Comparison of ENCODE assay signal across 37 cellular contexts in genomic region chr5:132849347-132849746, GRCh38. TPM values are rescaled to one million over a fixed set of nuclear protein-coding genes. Genes with fewer than 3 reads are reported as not detected.
"Had no signal": no experiment of that assay in that cellular context is flagged by ENCODE, and none has a peak within 500 bp of the region (broad histone marks: within the 10 kb centered on the region; RNA-seq: fewer than 3 reads in every experiment).

No MANE protein-coding gene starts in this region.

- H3K27ac ChIP-seq: cardiac muscle cell, colonic mucosa, epithelial cell of prostate, esophagus squamous epithelium, heart right ventricle, left lung, sigmoid colon, thyroid gland, upper lobe of left lung had no signal

- H3K4me3 Mint-ChIP-seq: activated naive CD8-positive, alpha-beta T cell treated with anti-CD3 and anti-CD28 coated beads, Interleukin-2, amount 50 U/mL, for 24 hours; activated T-helper 1 cell treated with anti-CD3 and anti-CD28 coated beads, Interleukin-12 subunit alpha, Interleukin-12 subunit beta, Interleukin-2, Interleukin-4 antibody, amounts not matched to agents 30 ng/mL and 10 ng/mL and 1 ng/mL, durations not matched to agents 14 hours and 24 hours and 36 hours; nephron; stimulated activated naive B cell treated with anti-CD40 and anti-IgM and Interleukin-4, amounts not matched to agents 10 μg/mL and 1 μg/mL and 100 μg/mL, for 72 hours had no signal

- H3K4me3 ChIP-seq: cardiac muscle cell, colonic mucosa, esophagus squamous epithelium, heart right ventricle, left lung, lung, mucosa of descending colon, sigmoid colon, stomach, thyroid gland, upper lobe of left lung had no signal

- H3K9me3 Mint-ChIP-seq: activated naive CD8-positive, alpha-beta T cell treated with anti-CD3 and anti-CD28 coated beads, Interleukin-2, amount 50 U/mL, for 24 hours; activated T-helper 1 cell treated with anti-CD3 and anti-CD28 coated beads, Interleukin-12 subunit alpha, Interleukin-12 subunit beta, Interleukin-2, Interleukin-4 antibody, amounts not matched to agents 30 ng/mL and 10 ng/mL and 1 ng/mL, durations not matched to agents 14 hours and 24 hours and 36 hours; nephron; stimulated activated naive B cell treated with anti-CD40 and anti-IgM and Interleukin-4, amounts not matched to agents 10 μg/mL and 1 μg/mL and 100 μg/mL, for 72 hours had no signal

- H3K27me3 ChIP-seq: cardiac muscle cell, colonic mucosa, esophagus squamous epithelium, heart right ventricle, left lung, sigmoid colon, stomach, thyroid gland, upper lobe of left lung had no signal

- H3K9me3 ChIP-seq: colonic mucosa, esophagus squamous epithelium, heart right ventricle, left lung, mucosa of descending colon, sigmoid colon, stomach, thyroid gland, upper lobe of left lung had no signal

- H3K36me3 Mint-ChIP-seq: stimulated activated naive B cell treated with anti-CD40 and anti-IgM and Interleukin-4, amounts not matched to agents 10 μg/mL and 1 μg/mL and 100 μg/mL, for 72 hours had no signal

- H3K27ac Mint-ChIP-seq: activated naive CD8-positive, alpha-beta T cell treated with anti-CD3 and anti-CD28 coated beads, Interleukin-2, amount 50 U/mL, for 24 hours; activated T-helper 1 cell treated with anti-CD3 and anti-CD28 coated beads, Interleukin-12 subunit alpha, Interleukin-12 subunit beta, Interleukin-2, Interleukin-4 antibody, amounts not matched to agents 30 ng/mL and 10 ng/mL and 1 ng/mL, durations not matched to agents 14 hours and 24 hours and 36 hours; stimulated activated naive B cell treated with anti-CD40 and anti-IgM and Interleukin-4, amounts not matched to agents 10 μg/mL and 1 μg/mL and 100 μg/mL, for 72 hours had no signal

- H3K36me3 ChIP-seq: cardiac muscle cell, colonic mucosa, esophagus squamous epithelium, heart right ventricle, left lung, sigmoid colon, stomach, thyroid gland, upper lobe of left lung had no signal

- ATAC-seq: activated CD4-positive, CD25-positive, alpha-beta regulatory T cell treated with anti-CD3 and anti-CD28 coated beads, Interleukin-2, amount 50 U/mL, for 24 hours; activated naive CD8-positive, alpha-beta T cell treated with anti-CD3 and anti-CD28 coated beads, Interleukin-2, amount 50 U/mL, for 24 hours; heart right ventricle; left lung; mucosa of descending colon; stimulated activated naive B cell treated with anti-CD40 and anti-IgM and Interleukin-4, amounts not matched to agents 10 μg/mL and 1 μg/mL and 100 μg/mL, for 72 hours had no signal

- DNase-seq: activated CD4-positive, alpha-beta T cell treated with anti-CD3 and anti-CD28 coated beads for 48 hours; activated CD4-positive, alpha-beta T cell treated with anti-CD3 and anti-CD28 coated beads, Interleukin-2, amount 50 U/mL, for 48 hours; activated CD8-positive, alpha-beta memory T cell treated with anti-CD3 and anti-CD28 coated beads, Interleukin-2, amount 50 U/mL, for 4 hours; activated gamma-delta T cell; activated naive CD4-positive, alpha-beta T cell treated with anti-CD3 and anti-CD28 coated beads, Interleukin-2, amount 50 U/mL, for 16 hours; activated naive CD8-positive, alpha-beta T cell treated with anti-CD3 and anti-CD28 coated beads, Interleukin-2, amount 50 U/mL, for 24 hours; activated T-cell treated with anti-CD3 and anti-CD28 coated beads, Interleukin-2, amount 50 U/mL, for 1 hour; cerebellar nuclear complex; colonic mucosa; effector CD8-positive, alpha-beta T cell; esophagus squamous epithelium; foreskin melanocyte; heart right ventricle; kidney glomerular epithelial cell; left lung; mucosa of descending colon; retina; sigmoid colon; small intestine; stimulated activated CD4-positive, alpha-beta T cell treated with anti-CD3 and anti-CD28 coated beads, Interleukin-4, amount 100 ng/mL, for 4 hours; stimulated activated CD8-positive, alpha-beta memory T cell treated with anti-CD3 and anti-CD28 coated beads, Interleukin-4, amount 100 ng/mL, for 48 hours; stimulated activated naive B cell treated with anti-CD40 and anti-IgM and Interleukin-4, amounts not matched to agents 10 μg/mL and 1 μg/mL and 100 μg/mL, for 72 hours; stomach; T-helper 2 cell; thyroid gland; upper lobe of left lung had no signal

- H3K4me1 ChIP-seq: colonic mucosa, esophagus squamous epithelium, sigmoid colon, thyroid gland had no signal

- FAIRE-seq: endometrium, small intestine had no signal

- H3K4me1 Mint-ChIP-seq: activated naive CD8-positive, alpha-beta T cell treated with anti-CD3 and anti-CD28 coated beads, Interleukin-2, amount 50 U/mL, for 24 hours; nephron had no signal

RNA-seq across cellular contexts. Expression of gene GDF9, which starts 16.9 kb away (rescaled TPM):
- total RNA-seq: mesenteric fat pad had no signal

RNA-seq across cellular contexts. Expression of gene SOWAHA, which starts 36.2 kb away (rescaled TPM):
- total RNA-seq: cardiac muscle cell, dermis microvascular lymphatic vessel endothelial cell, glomerular endothelial cell, mesenteric fat pad, posterior vena cava had no signal
- polyA plus RNA-seq: cardiac muscle cell had no signal
